Comparison of ENCODE assay signal across 22 cellular contexts in genomic region chr11:129035254-129035653, GRCh38.
"Had no signal": no experiment of that assay in that cellular context is flagged by ENCODE, and none has a peak within 500 bp of the region (broad histone marks: within the 10 kb centered on the region; RNA-seq: fewer than 3 reads in every experiment).

No MANE protein-coding gene starts in this region.

- H3K4me2 ChIP-seq: neural progenitor cell had no signal

- H2AFZ ChIP-seq: neural progenitor cell, parathyroid adenoma had no signal

- ATAC-seq: gastrocnemius medialis; left lobe of liver; mucosa of descending colon; natural killer cell treated with Interleukin-12 subunit alpha and Interleukin-12 subunit beta and Interleukin-15 and Interleukin-18, amount 100 ng/mL, for 72 hours; right lobe of liver; stimulated activated naive B cell treated with anti-CD40 and anti-IgM and Interleukin-4, amounts not matched to agents 10 μg/mL and 1 μg/mL and 100 μg/mL, for 72 hours; stimulated activated naive CD8-positive, alpha-beta T cell treated with anti-CD3 and anti-CD28 coated beads, Interleukin-15, amount 100 ng/mL, for 72 hours had no signal

- H3K27me3 ChIP-seq: gastrocnemius medialis, neural progenitor cell, right lobe of liver, thyroid gland, vagina had no signal

- H3K4me3 ChIP-seq: gastrocnemius medialis, lung, mucosa of descending colon, neural progenitor cell, right lobe of liver, thyroid gland, vagina had no signal

- H3K27ac ChIP-seq: gastrocnemius medialis, neural progenitor cell, parathyroid adenoma, right lobe of liver, thyroid gland, vagina had no signal

- H3K9ac ChIP-seq: neural progenitor cell, parathyroid adenoma had no signal

- H3K9me3 ChIP-seq: gastrocnemius medialis, right lobe of liver, thyroid gland, vagina had no signal

- H3K36me3 ChIP-seq: gastrocnemius medialis, right lobe of liver, thyroid gland, vagina had no signal

- FAIRE-seq: colon, kidney, small intestine had no signal

- H3K79me2 ChIP-seq: parathyroid adenoma had no signal

- DNase-seq: effector memory CD4-positive, alpha-beta T cell; erythroblast; gastrocnemius medialis; head of caudate nucleus; kidney; mucosa of descending colon; naive B cell; right lobe of liver; small intestine; stimulated activated CD4-positive, alpha-beta T cell treated with anti-CD3 and anti-CD28 coated beads, Interleukin-15, amount 100 ng/mL, for 24 hours; stimulated activated CD4-positive, alpha-beta T cell treated with anti-CD3 and anti-CD28 coated beads, Interleukin-2, amount 100 ng/mL, for 48 hours; stimulated activated naive B cell treated with anti-CD40 and anti-IgM and Interleukin-4, amounts not matched to agents 10 μg/mL and 1 μg/mL and 100 μg/mL, for 72 hours; stimulated activated naive CD8-positive, alpha-beta T cell treated with anti-CD3 and anti-CD28 coated beads, Interleukin-15, amount 100 ng/mL, for 72 hours; thyroid gland; trophoblast cell had no signal

- H3K4me1 ChIP-seq: neural progenitor cell, parathyroid adenoma, right lobe of liver, thyroid gland, vagina had no signal
